In the genomic region with DNA sequence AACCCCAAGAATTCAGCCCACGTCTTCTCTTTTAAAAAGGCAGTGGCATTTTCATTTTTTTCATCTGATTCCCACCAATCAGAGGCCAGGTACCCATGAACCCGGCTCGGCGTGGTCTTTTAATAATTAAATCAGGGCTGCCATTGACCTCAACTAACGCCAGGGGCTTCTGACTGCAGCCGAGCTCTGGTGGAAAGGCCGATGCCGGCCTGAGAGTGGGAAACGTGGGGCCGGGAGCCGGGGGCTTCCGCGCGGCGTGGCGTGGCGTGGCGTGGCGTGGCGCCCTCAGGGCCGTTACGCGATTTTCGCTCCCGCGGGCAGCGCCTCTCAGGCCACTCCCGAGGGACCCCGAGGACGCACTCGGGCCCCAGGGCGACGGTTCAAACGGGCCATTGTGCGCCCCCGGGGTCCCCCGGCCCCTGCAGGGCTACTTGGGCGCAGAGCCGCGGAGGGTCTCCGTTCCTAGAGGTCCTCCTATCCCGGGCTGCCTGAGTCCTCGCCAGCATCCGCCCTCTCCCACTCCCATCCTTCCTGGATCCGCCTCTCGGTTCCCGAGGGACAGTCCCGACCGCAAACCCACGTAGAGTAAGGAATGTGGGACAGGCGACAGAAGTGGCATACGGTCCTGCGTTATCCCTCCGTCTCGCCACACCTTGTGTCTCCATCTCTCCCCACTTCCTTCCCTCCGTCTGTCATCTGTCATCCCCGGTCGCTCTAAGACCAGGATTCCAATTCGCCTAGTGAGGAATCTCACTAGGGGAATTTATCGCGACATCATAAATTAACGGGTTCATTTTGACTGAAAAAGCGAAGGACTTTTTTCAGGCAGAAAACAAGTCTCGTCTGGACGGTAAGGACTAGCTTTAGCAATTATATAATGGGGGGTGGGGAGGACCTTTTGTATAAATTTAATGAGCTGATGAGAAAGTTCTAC, we compare ENCODE assay signal across 1 cellular context.
A peak's percentile ranks its signal among the peaks of the same experiment; 100 is the strongest.
TF ChIP-seq lines count a peak whose summit lies in the region.

No MANE protein-coding gene starts in this region.

TF ChIP-seq in HepG2, 621 proteins besides CTCF, POLR2A, EP300 and RAD21 (continued from another document and continues in another):
- TF ChIP-seq TCF7 (IDR thresholded peaks at IDR 0.05; ENCODE audit: low read depth) (no peak), CENPBD1 (CRISPR knock-in tag; IDR thresholded peaks at IDR 0.05; ENCODE audit: borderline replicate concordance, low read depth) (no peak), GATA4 (IDR thresholded peaks at IDR 0.05; ENCODE audit: borderline replicate concordance, low read depth) (no peak), HOXA7 (CRISPR knock-in tag; IDR thresholded peaks at IDR 0.05) (no peak), TBX2 (CRISPR knock-in tag; IDR thresholded peaks at IDR 0.05; ENCODE audit: borderline replicate concordance) (peak; percentile 66), NRL (CRISPR knock-in tag; IDR thresholded peaks at IDR 0.05; ENCODE audit: borderline replicate concordance) (peak; percentile 83; the same call in 1 of the 2 replicates), SCMH1 (CRISPR knock-in tag; IDR thresholded peaks at IDR 0.05; ENCODE audit: borderline replicate concordance) (no peak), KLF16 (CRISPR knock-in tag; IDR thresholded peaks at IDR 0.05) (peak in 1 of 2 experiments; percentile 28; a peak in 1 of 4 replicates), SKIL (CRISPR knock-in tag; IDR thresholded peaks at IDR 0.05; ENCODE audit: borderline replicate concordance) (no peak), MLLT10 (CRISPR knock-in tag; IDR thresholded peaks at IDR 0.05) (no peak), JUN (CRISPR knock-in tag; IDR thresholded peaks at IDR 0.05) (no peak), GTF3A (CRISPR knock-in tag; conservative IDR thresholded peaks at IDR 0.05) (no peak), RNF2 (conservative IDR thresholded peaks at IDR 0.05; ENCODE audit: low read depth) (no peak; the same call in 1 of the 2 replicates), SIN3B (IDR thresholded peaks at IDR 0.05; ENCODE audit: low read length) (no peak), ZNF124 (CRISPR knock-in tag; IDR thresholded peaks at IDR 0.05) (no peak), MEIS2 (CRISPR knock-in tag; IDR thresholded peaks at IDR 0.05) (peak; percentile 20; the same call in 1 of the 2 replicates), PHF5A (CRISPR knock-in tag; IDR thresholded peaks at IDR 0.05; ENCODE audit: low read depth, unreplicated experiment) (no peak), SMARCC2 (IDR thresholded peaks at IDR 0.05) (no peak), USF2 (IDR thresholded peaks at IDR 0.05; ENCODE audit: low read depth, low read length) (no peak), USF2 (CRISPR knock-in tag; IDR thresholded peaks at IDR 0.05; ENCODE audit: borderline replicate concordance) (no peak), STAT5B (CRISPR knock-in tag; IDR thresholded peaks at IDR 0.05) (no peak), TAF1 (CRISPR knock-in tag; IDR thresholded peaks at IDR 0.05) (peak; percentile 61), ZNF605 (CRISPR knock-in tag; IDR thresholded peaks at IDR 0.05) (peak; percentile 72; the same call in 1 of the 2 replicates), ZNF724P (CRISPR knock-in tag; IDR thresholded peaks at IDR 0.05; ENCODE audit: borderline replicate concordance) (no peak), KAT2B (IDR thresholded peaks at IDR 0.05; ENCODE audit: borderline replicate concordance, low read depth, low read length) (no peak), ZNF281 (CRISPR knock-in tag; IDR thresholded peaks at IDR 0.05; ENCODE audit: borderline replicate concordance) (peak; percentile 13; the same call in 1 of the 2 replicates), ZNF780A (CRISPR knock-in tag; IDR thresholded peaks at IDR 0.05) (no peak), YY1 (IDR thresholded peaks at IDR 0.05; ENCODE audit: insufficient read depth, insufficient replicate concordance, low read depth, low read length) (peak; percentile 59), ZNF280D (CRISPR knock-in tag; IDR thresholded peaks at IDR 0.05) (no peak), ZNF329 (CRISPR knock-in tag; IDR thresholded peaks at IDR 0.05; ENCODE audit: low read depth) (peak; percentile 76; the same call in 1 of the 2 replicates), ZNF569 (CRISPR knock-in tag; IDR thresholded peaks at IDR 0.05; ENCODE audit: borderline replicate concordance) (peak; percentile 87; the same call in 1 of the 2 replicates), E2F1 (CRISPR knock-in tag; IDR thresholded peaks at IDR 0.05) (no peak; the same call in 1 of the 2 replicates), ZNF230 (CRISPR knock-in tag; IDR thresholded peaks at IDR 0.05) (peak; percentile 64; the same call in 1 of the 2 replicates), WIZ (CRISPR knock-in tag; IDR thresholded peaks at IDR 0.05) (no peak), SP1 (IDR thresholded peaks at IDR 0.05) (no peak), SP1 (CRISPR knock-in tag; IDR thresholded peaks at IDR 0.05) (no peak), ZNF564 (CRISPR knock-in tag; IDR thresholded peaks at IDR 0.05) (no peak), ZNF264 (CRISPR knock-in tag; IDR thresholded peaks at IDR 0.05) (no peak)
- TF ChIP-seq, protein P1, sequence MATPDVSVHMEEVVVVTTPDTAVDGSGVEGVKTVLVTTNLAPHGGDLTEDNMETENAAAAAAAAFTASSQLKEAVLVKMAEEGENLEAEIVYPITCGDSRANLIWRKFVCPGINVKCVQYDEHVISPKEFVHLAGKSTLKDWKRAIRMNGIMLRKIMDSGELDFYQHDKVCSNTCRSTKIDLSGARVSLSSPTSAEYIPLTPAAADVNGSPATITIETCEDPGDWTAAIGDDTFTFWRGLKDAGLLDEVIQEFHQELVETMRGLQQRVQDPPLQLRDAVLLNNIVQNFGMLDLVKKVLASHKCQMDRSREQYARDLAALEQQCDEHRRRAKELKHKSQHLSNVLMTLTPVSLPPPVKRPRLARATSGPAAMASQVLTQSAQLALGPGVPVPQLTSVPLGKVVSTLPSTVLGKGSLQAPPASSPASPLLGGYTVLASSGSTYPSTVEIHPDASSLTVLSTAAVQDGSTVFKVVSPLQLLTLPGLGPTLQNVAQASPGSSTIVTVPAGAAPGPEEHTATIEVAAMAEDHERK (CRISPR knock-in tag; IDR thresholded peaks at IDR 0.05; ENCODE audit: low read depth): no peak
- TF ChIP-seq, protein P2, sequence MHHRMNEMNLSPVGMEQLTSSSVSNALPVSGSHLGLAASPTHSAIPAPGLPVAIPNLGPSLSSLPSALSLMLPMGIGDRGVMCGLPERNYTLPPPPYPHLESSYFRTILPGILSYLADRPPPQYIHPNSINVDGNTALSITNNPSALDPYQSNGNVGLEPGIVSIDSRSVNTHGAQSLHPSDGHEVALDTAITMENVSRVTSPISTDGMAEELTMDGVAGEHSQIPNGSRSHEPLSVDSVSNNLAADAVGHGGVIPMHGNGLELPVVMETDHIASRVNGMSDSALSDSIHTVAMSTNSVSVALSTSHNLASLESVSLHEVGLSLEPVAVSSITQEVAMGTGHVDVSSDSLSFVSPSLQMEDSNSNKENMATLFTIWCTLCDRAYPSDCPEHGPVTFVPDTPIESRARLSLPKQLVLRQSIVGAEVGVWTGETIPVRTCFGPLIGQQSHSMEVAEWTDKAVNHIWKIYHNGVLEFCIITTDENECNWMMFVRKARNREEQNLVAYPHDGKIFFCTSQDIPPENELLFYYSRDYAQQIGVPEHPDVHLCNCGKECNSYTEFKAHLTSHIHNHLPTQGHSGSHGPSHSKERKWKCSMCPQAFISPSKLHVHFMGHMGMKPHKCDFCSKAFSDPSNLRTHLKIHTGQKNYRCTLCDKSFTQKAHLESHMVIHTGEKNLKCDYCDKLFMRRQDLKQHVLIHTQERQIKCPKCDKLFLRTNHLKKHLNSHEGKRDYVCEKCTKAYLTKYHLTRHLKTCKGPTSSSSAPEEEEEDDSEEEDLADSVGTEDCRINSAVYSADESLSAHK (CRISPR knock-in tag; IDR thresholded peaks at IDR 0.05; ENCODE audit: borderline replicate concordance): no peak
- TF ChIP-seq, protein P3, sequence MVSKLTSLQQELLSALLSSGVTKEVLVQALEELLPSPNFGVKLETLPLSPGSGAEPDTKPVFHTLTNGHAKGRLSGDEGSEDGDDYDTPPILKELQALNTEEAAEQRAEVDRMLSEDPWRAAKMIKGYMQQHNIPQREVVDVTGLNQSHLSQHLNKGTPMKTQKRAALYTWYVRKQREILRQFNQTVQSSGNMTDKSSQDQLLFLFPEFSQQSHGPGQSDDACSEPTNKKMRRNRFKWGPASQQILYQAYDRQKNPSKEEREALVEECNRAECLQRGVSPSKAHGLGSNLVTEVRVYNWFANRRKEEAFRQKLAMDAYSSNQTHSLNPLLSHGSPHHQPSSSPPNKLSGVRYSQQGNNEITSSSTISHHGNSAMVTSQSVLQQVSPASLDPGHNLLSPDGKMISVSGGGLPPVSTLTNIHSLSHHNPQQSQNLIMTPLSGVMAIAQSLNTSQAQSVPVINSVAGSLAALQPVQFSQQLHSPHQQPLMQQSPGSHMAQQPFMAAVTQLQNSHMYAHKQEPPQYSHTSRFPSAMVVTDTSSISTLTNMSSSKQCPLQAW (CRISPR knock-in tag; IDR thresholded peaks at IDR 0.05): peak; percentile 18; the same call in 1 of the 2 replicates
